In genomic region chr13:41352935-41353801, GRCh38 we compare ENCODE assay signal across 8 cellular contexts. TPM values are rescaled to one million over a fixed set of nuclear protein-coding genes. Genes with fewer than 3 reads are reported as not detected.
A peak's percentile ranks its signal among the peaks of the same experiment; 100 is the strongest.
DNase-seq lines count a peak whose midpoint lies in the region; ATAC-seq and TF ChIP-seq lines count a peak whose summit lies in the region.

No MANE protein-coding gene starts in this region.

- ATAC-seq in GM19324 (IDR thresholded peaks at IDR 0.05; ENCODE audit: low FRiP score, unreplicated experiment) (no peak), GM18858 (IDR thresholded peaks at IDR 0.05; ENCODE audit: unreplicated experiment) (no peak)

- H3K36me3 ChIP-seq in GM23248 (ENCODE audit: low read depth) = no peaks in the 10 kb centered on the region
- peaks cover 0 to 32% (median 0%) of the 10 kb centered on the region in 3 donors for H3K36me3 ChIP-seq in esophagus squamous epithelium
- H3K36me3 ChIP-seq in neuronal stem cell (replicated peaks in 1 of 2; ENCODE audit: control insufficient read depth in 2 of 2, insufficient read depth in 2 of 2, low read length in 2 of 2) = peaks cover 11 to 84% of the 10 kb centered on the region in 2 donors

- H3K9me3 ChIP-seq in GM23248 (ENCODE audit: low read depth) = no peaks in the 10 kb centered on the region
- H3K9me3 ChIP-seq in esophagus squamous epithelium = no peaks in the 10 kb centered on the region
- peaks cover 0 to 4% of the 10 kb centered on the region in 2 donors for H3K9me3 ChIP-seq in neuronal stem cell (replicated peaks in 1 of 2; ENCODE audit: control insufficient read depth in 2 of 2, insufficient read depth in 1 of 2, low read depth in 1 of 2, low read length in 2 of 2)

- H3K27me3 ChIP-seq in GM23248 (replicated peaks; ENCODE audit: insufficient read depth) = no peaks in the 10 kb centered on the region
- no peaks in the 10 kb centered on the region for H3K27me3 ChIP-seq in esophagus squamous epithelium
- no peaks in the 10 kb centered on the region for H3K27me3 ChIP-seq in neuronal stem cell (ENCODE audit: control insufficient read depth in 3 of 3, insufficient read depth in 3 of 3, low read depth in 1 of 3, low read length in 3 of 3)

- H3K27ac ChIP-seq in C4-2B = no peak overlapping the region
- H3K27ac ChIP-seq in GM23248 = peak overlapping the region; percentile 34; the same call in 1 of the 2 replicates
- H3K27ac ChIP-seq in esophagus squamous epithelium = peak overlapping the region in 2 of 4 donors; percentile 20 to 54
- H3K27ac ChIP-seq in neuronal stem cell (replicated peaks; ENCODE audit: low read length) = no peak overlapping the region

- H3K4me3 ChIP-seq in GM23248 = no peak overlapping the region
- H3K4me3 ChIP-seq in esophagus squamous epithelium = no peak overlapping the region
- no peak overlapping the region for H3K4me3 ChIP-seq in neuronal stem cell (ENCODE audit: low read length in 2 of 2)

- H3F3A ChIP-seq in GM23248 (ENCODE audit: insufficient read depth) = 0 out of 2 replicates have a peak, but pooled peaks cover 4% of the 10 kb centered on the region

- no peak overlapping the region for H4K8ac ChIP-seq in neuronal stem cell (ENCODE audit: low read depth, low read length)

- H2BK15ac ChIP-seq in neuronal stem cell (ENCODE audit: low read length) = no peak overlapping the region

- H3K18ac ChIP-seq in neuronal stem cell (ENCODE audit: low read length) = no peak overlapping the region

- H3K4me1 ChIP-seq in GM23248 (ENCODE audit: insufficient read depth) = no peaks in the 10 kb centered on the region
- peaks cover 0 to 46% (median 13%) of the 10 kb centered on the region in 3 donors for H3K4me1 ChIP-seq in esophagus squamous epithelium
- H3K4me1 ChIP-seq in neuronal stem cell (ENCODE audit: control insufficient read depth in 2 of 2, insufficient read depth in 1 of 2, low read depth in 1 of 2, low read length in 2 of 2) = no peaks in the 10 kb centered on the region

- H3K9ac ChIP-seq in GM23248 (peak overlapping the region; percentile 22; the same call in 1 of the 2 replicates), neuronal stem cell (ENCODE audit: low read depth, low read length, poor library complexity) (no peak overlapping the region)

- no peak overlapping the region for H2BK5ac ChIP-seq in neuronal stem cell (ENCODE audit: low read length)

- in situ Hi-C loops in GM23248 (cut with MboI) = no loop called here

- no peak overlapping the region for H3K4ac ChIP-seq in neuronal stem cell (ENCODE audit: low read length)

- no peak overlapping the region for H2BK12ac ChIP-seq in neuronal stem cell (ENCODE audit: low read length)

- peak; percentile 49 for DNase-seq in GM23248
- DNase-seq in NCI-H82 (lab: John Stamatoyannopoulos, UW) = peak; percentile 68
- peak; percentile 16 for DNase-seq in activated T-cell treated with anti-CD3 and anti-CD28 coated beads for 1 hour (ENCODE audit: low read depth)
- DNase-seq in esophagus squamous epithelium (lab: John Stamatoyannopoulos, UW) = no peak
- DNase-seq in neuronal stem cell (ENCODE audit: low spot score) = peak; percentile 38

- no peak overlapping the region for H3K14ac ChIP-seq in neuronal stem cell (ENCODE audit: low read length)

- H4K91ac ChIP-seq in neuronal stem cell (ENCODE audit: low read depth, low read length, poor library complexity) = no peak overlapping the region

- H3K9me2 ChIP-seq in GM23248 (ENCODE audit: insufficient read depth) = no peaks in the 10 kb centered on the region

- no peak overlapping the region for H2AK5ac ChIP-seq in neuronal stem cell (ENCODE audit: low read depth, low read length)

- H3K4me2 ChIP-seq in GM23248 (ENCODE audit: unreplicated experiment) (no peak overlapping the region), neuronal stem cell (ENCODE audit: insufficient read depth, low read length, poor library complexity, severe bottlenecking) (no peak overlapping the region)

- TF ChIP-seq CTCF in C4-2B (conservative IDR thresholded peaks at IDR 0.05) = peak; percentile 88
- peak; percentile 44 to 86 (median 78) for TF ChIP-seq CTCF in esophagus squamous epithelium (IDR thresholded peaks at IDR 0.05)

- no peak overlapping the region for H3K23ac ChIP-seq in neuronal stem cell (ENCODE audit: low read depth, low read length, poor library complexity)

- no peak for TF ChIP-seq POLR2A in esophagus squamous epithelium (IDR thresholded peaks at IDR 0.05)

- H2AFZ ChIP-seq in GM23248 (0 out of 2 replicates have a peak overlapping the region, but pooled peaks have one; percentile 31), neuronal stem cell (ENCODE audit: low read length) (no peak overlapping the region)

- peaks cover 32% of the 10 kb centered on the region for H3K79me2 ChIP-seq in GM23248 (ENCODE audit: insufficient read depth)

- intact Hi-C loops in esophagus squamous epithelium (cut with DNase I) = no loop called here

- H4K20me1 ChIP-seq in GM23248 (ENCODE audit: insufficient read depth) = no peaks in the 10 kb centered on the region

- WGBS in GM23248 (ENCODE audit: low coverage in 1 of 2, low lambda C conversion rate in 2 of 2, missing lambda C conversion rate in 2 of 2), 2 experiments = 54 to 62% methylated on average over 14 of the region's 14 CpGs
- 44 to 52% methylated on average over 14 of the region's 14 CpGs for WGBS in esophagus squamous epithelium, 2 donors
- WGBS in neuronal stem cell (ENCODE audit: extremely low coverage in 2 of 2, insufficient read length in 2 of 2, insufficient replicate concordance in 1 of 2), 2 donors = no CpG with 5 or more reads among the region's 14 CpGs

- H3K79me1 ChIP-seq in neuronal stem cell (ENCODE audit: low read depth, low read length) = peaks cover 4% of the 10 kb centered on the region

- no peak overlapping the region for H2BK120ac ChIP-seq in neuronal stem cell (ENCODE audit: low read depth, low read length)

RNA-seq across cellular contexts. Expression of gene NAA16, which starts 42.1 kb away (rescaled TPM):
- total RNA-seq in GM23248 (2014; rRNA removed; shearing (Covaris generic)) = 7.6 and 9.5 TPM in 2 replicates
- polyA plus RNA-seq in GM23248 (2016; fragmentation: Nextera tagmentation; extraction: Ambion mirVana) = 9.2 and 9.5 TPM in 2 replicates
- 10 to 100 TPM in 3 of 4 donors, 1 to 10 TPM in 1; 8.1 to 21.4 (median 12.1) TPM for total RNA-seq in esophagus squamous epithelium
- 29.2 TPM for polyA plus RNA-seq in neuronal stem cell (2013, experiment 1 of 2)
- polyA plus RNA-seq in neuronal stem cell (2013, experiment 2 of 2) = 33.4 TPM
